Comparison of ENCODE assay signal across 19 cellular contexts in the genomic region with DNA sequence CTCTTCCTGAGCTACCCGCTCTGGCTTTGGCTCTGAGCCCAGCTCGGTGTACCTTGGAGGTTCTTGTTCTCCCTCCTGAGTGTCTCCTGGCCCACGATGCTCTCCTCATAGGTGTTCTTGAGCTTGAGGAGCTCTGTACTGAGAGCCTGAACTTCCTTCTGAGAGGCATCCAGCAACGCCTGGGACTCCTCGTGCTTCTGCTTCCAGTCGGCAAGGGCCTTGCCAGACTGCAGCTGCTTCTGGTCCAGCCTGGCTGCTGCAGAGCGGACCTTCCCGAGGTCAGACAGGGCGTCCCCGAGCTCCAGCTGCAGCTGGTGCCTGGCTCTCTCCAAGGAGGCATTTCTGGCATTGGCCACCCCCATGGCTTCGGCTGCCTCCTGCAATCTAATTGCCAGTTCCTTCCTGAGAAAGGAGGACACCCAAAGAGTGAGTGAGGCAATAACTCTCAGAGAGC.
DNase-seq lines count a peak whose midpoint lies in the region; ATAC-seq, FAIRE-seq and TF ChIP-seq lines count a peak whose summit lies in the region.
"Had no signal": no experiment of that assay in that cellular context is flagged by ENCODE, and none has a peak within 500 bp of the region (broad histone marks: within the 10 kb centered on the region; RNA-seq: fewer than 3 reads in every experiment).

No MANE protein-coding gene starts in this region.

- no peaks in the 10 kb centered on the region for H3K36me3 ChIP-seq in right atrium auricular region
- H3K36me3 ChIP-seq in left ventricle myocardium inferior: no peaks in the 10 kb centered on the region
- no peaks in the 10 kb centered on the region for H3K36me3 ChIP-seq in neuronal stem cell (replicated peaks in 1 of 2; ENCODE audit: control insufficient read depth in 2 of 2, insufficient read depth in 2 of 2, low read length in 2 of 2)
- no peaks in the 10 kb centered on the region for H3K36me3 ChIP-seq in aorta (ENCODE audit: control insufficient read depth in 1 of 2, insufficient read depth in 2 of 2, low read length in 1 of 2)
- H3K36me3 ChIP-seq in stomach: no peaks in the 10 kb centered on the region

- H3K27ac ChIP-seq in right atrium auricular region (no peak overlapping the region), left ventricle myocardium inferior (replicated peaks) (no peak overlapping the region), neuronal stem cell (replicated peaks; ENCODE audit: low read length) (no peak overlapping the region), aorta (ENCODE audit: low read depth in 1 of 2, low read length in 2 of 2) (no peak overlapping the region), stomach (no peak overlapping the region)
- H3K27ac ChIP-seq: GM23248, RWPE1 had no signal

- H2AFZ ChIP-seq in neuronal stem cell (ENCODE audit: low read length): no peak overlapping the region
- H2AFZ ChIP-seq: GM23248 had no signal

- no peak for TF ChIP-seq POLR2A in stomach (IDR thresholded peaks at IDR 0.05)

- TF ChIP-seq EP300 in stomach (IDR thresholded peaks at IDR 0.05): no peak

- H3K9me3 ChIP-seq in right atrium auricular region (no peaks in the 10 kb centered on the region), left ventricle myocardium inferior (replicated peaks) (no peaks in the 10 kb centered on the region), neuronal stem cell (replicated peaks in 1 of 2; ENCODE audit: control insufficient read depth in 2 of 2, insufficient read depth in 1 of 2, low read depth in 1 of 2, low read length in 2 of 2) (peaks cover 3% of the 10 kb centered on the region in 2 donors), aorta (ENCODE audit: control insufficient read depth, low read length) (no peaks in the 10 kb centered on the region), stomach (no peaks in the 10 kb centered on the region)

- H3K4ac ChIP-seq in neuronal stem cell (ENCODE audit: low read length): no peak overlapping the region

- no peak for FAIRE-seq in frontal cortex (lab: Jason Lieb, UNC)

- no peak overlapping the region for H2BK15ac ChIP-seq in neuronal stem cell (ENCODE audit: low read length)

- DNase-seq in Right ventricle myocardium inferior (ENCODE audit: missing footprints): peak; percentile 77
- DNase-seq in right atrium auricular region (ENCODE audit: low spot score): no peak
- DNase-seq in left ventricle myocardium inferior: peak; percentile 23
- no peak for DNase-seq in neuronal stem cell (ENCODE audit: low spot score)
- DNase-seq in aorta: no peak
- no peak for DNase-seq in AML-193 (lab: John Stamatoyannopoulos, UW)
- DNase-seq in frontal cortex (ENCODE audit: low spot score in 2 of 2): no peak
- DNase-seq in stomach: no peak
- DNase-seq: C1 segment of cervical spinal cord, DMS153, GM23248, NCI-H1092 treated with DMSO at 0.1 percent for 48 hours, NCI-H1694, NCI-H2107, NCI-H226, NCI-H526 treated with DMSO at 0.1 percent for 48 hours, OCI-M1 had no signal

- peak overlapping the region; percentile 41 for H2AK5ac ChIP-seq in neuronal stem cell (ENCODE audit: low read depth, low read length)

- H3K23ac ChIP-seq in neuronal stem cell (ENCODE audit: low read depth, low read length, poor library complexity): no peak overlapping the region

- no peak overlapping the region for H4K91ac ChIP-seq in neuronal stem cell (ENCODE audit: low read depth, low read length, poor library complexity)

- no peak overlapping the region for H3K9ac ChIP-seq in neuronal stem cell (ENCODE audit: low read depth, low read length, poor library complexity)
- H3K9ac ChIP-seq: GM23248 had no signal

- WGBS in neuronal stem cell (ENCODE audit: extremely low coverage in 2 of 2, insufficient read length in 2 of 2, insufficient replicate concordance in 1 of 2), 2 donors: no CpG with 5 or more reads among the region's 11 CpGs
- 88% methylated on average over 11 of the region's 11 CpGs for WGBS in aorta, 2 donors
- WGBS in stomach, 5 donors: 80 to 94% (median 91%) methylated on average over 8 to 11 of the region's 11 CpGs

- no peak overlapping the region for H4K8ac ChIP-seq in neuronal stem cell (ENCODE audit: low read depth, low read length)

- intact Hi-C loops in Right ventricle myocardium inferior (cut with DNase I) (no loop called here), left ventricle myocardium inferior (cut with micrococcal nuclease) (no loop called here), aorta (cut with DNase I) (no loop called here), stomach (cut with DNase I; ENCODE audit: low total_unique reads) (no loop called here)

- ATAC-seq in Right ventricle myocardium inferior (peak; percentile 28), aorta (ENCODE audit: low FRiP score) (peak; percentile 8)
- ATAC-seq: HCT116 had no signal

- TF ChIP-seq CTCF in right atrium auricular region (IDR thresholded peaks at IDR 0.05): no peak
- TF ChIP-seq CTCF in left ventricle myocardium inferior (IDR thresholded peaks at IDR 0.05; ENCODE audit: borderline replicate concordance): no peak
- TF ChIP-seq CTCF in stomach (IDR thresholded peaks at IDR 0.05): no peak

- no peaks in the 10 kb centered on the region for H3K79me1 ChIP-seq in neuronal stem cell (ENCODE audit: low read depth, low read length)

- H3K27me3 ChIP-seq in right atrium auricular region (peaks cover 0 to 3% of the 10 kb centered on the region in 2 donors), left ventricle myocardium inferior (ENCODE audit: low read depth) (no peaks in the 10 kb centered on the region), neuronal stem cell (ENCODE audit: control insufficient read depth in 3 of 3, insufficient read depth in 3 of 3, low read depth in 1 of 3, low read length in 3 of 3) (no peaks in the 10 kb centered on the region), aorta (ENCODE audit: control insufficient read depth in 1 of 2, insufficient read depth in 2 of 2, low read length in 1 of 2) (no peaks in the 10 kb centered on the region), stomach (no peaks in the 10 kb centered on the region)

- H2BK120ac ChIP-seq in neuronal stem cell (ENCODE audit: low read depth, low read length): no peak overlapping the region

- no peak overlapping the region for H3K4me2 ChIP-seq in neuronal stem cell (ENCODE audit: insufficient read depth, low read length, poor library complexity, severe bottlenecking)

- no peak overlapping the region for H2BK5ac ChIP-seq in neuronal stem cell (ENCODE audit: low read length)

- H3K18ac ChIP-seq in neuronal stem cell (ENCODE audit: low read length): no peak overlapping the region

- H3K14ac ChIP-seq in neuronal stem cell (ENCODE audit: low read length): no peak overlapping the region

- H3K4me3 ChIP-seq in right atrium auricular region (no peak overlapping the region), left ventricle myocardium inferior (no peak overlapping the region), neuronal stem cell (ENCODE audit: low read length in 2 of 2) (no peak overlapping the region), aorta (ENCODE audit: low read length in 2 of 2) (no peak overlapping the region), stomach (no peak overlapping the region)
- H3K4me3 ChIP-seq: GM23248 had no signal

- H3K4me1 ChIP-seq in right atrium auricular region: no peaks in the 10 kb centered on the region
- no peaks in the 10 kb centered on the region for H3K4me1 ChIP-seq in left ventricle myocardium inferior
- no peaks in the 10 kb centered on the region for H3K4me1 ChIP-seq in neuronal stem cell (ENCODE audit: control insufficient read depth in 2 of 2, insufficient read depth in 1 of 2, low read depth in 1 of 2, low read length in 2 of 2)
- no peaks in the 10 kb centered on the region for H3K4me1 ChIP-seq in aorta (ENCODE audit: control insufficient read depth in 1 of 2, insufficient read depth in 2 of 2, low read length in 2 of 2)
- peaks cover 0 to 13% (median 4%) of the 10 kb centered on the region in 4 donors for H3K4me1 ChIP-seq in stomach

- no peak overlapping the region for H2BK12ac ChIP-seq in neuronal stem cell (ENCODE audit: low read length)

Comparison
In these comparisons a context has a peak if more than half of its experiments do, and no peak if none do; other contexts are left out.
1. DNase-seq: peak in Right ventricle myocardium inferior (single experiment) and left ventricle myocardium inferior (single experiment); none in right atrium auricular region (single experiment), neuronal stem cell (single experiment), aorta (0 of 2), AML-193 (0 of 2), frontal cortex (0 of 2) and stomach (single experiment).